Comparison of ENCODE assay signal across 8 cellular contexts in the genomic region with DNA sequence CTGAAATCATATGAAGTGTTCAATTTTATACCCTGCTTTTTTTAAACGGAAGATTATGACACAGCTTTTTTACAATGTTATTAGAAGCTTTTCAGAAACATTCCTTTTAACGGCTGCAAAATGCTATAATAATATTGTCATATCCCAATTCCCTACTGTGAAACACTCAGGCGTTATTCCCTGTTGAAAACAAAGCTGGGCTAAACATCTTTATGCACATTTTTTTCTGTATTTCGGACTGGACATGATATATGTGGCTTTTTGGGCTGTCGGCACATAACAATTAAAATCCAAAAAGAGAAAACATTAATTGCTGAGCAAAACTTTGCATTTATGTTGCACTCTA. TPM values are rescaled to one million over a fixed set of nuclear protein-coding genes. Genes with fewer than 3 reads are reported as not detected.
DNase-seq lines count a peak whose midpoint lies in the region; ATAC-seq and TF ChIP-seq lines count a peak whose summit lies in the region.

No MANE protein-coding gene starts in this region.

- H3K4me1 ChIP-seq in BLaER1 treated with 17β-estradiol and CSF1 and Interleukin-3, amounts not matched to agents 10 nM and 100 nM = peaks cover 19 to 99% (median 60%) of the 10 kb centered on the region in 10 experiments
- H3K4me1 ChIP-seq in BE2C = no peaks in the 10 kb centered on the region; the same call in 1 of the 2 replicates

- H3K4me3 Mint-ChIP-seq in activated T-helper 17 cell treated with anti-CD3 and anti-CD28 coated beads, Interleukin-2, amount 50 U/mL, for 72 hours = peak overlapping the region; percentile 40
- no peak overlapping the region for H3K4me3 Mint-ChIP-seq in activated naive CD8-positive, alpha-beta T cell treated with anti-CD3 and anti-CD28 coated beads, Interleukin-2, amount 50 U/mL, for 24 hours

- H4K20me1 ChIP-seq in BLaER1 treated with 17β-estradiol and CSF1 and Interleukin-3, amounts not matched to agents 10 nM and 100 nM = no peaks in the 10 kb centered on the region

- peak overlapping the region; percentile 52 for H3K27ac Mint-ChIP-seq in activated T-helper 17 cell treated with anti-CD3 and anti-CD28 coated beads, Interleukin-2, amount 50 U/mL, for 72 hours
- H3K27ac Mint-ChIP-seq in activated naive CD8-positive, alpha-beta T cell treated with anti-CD3 and anti-CD28 coated beads, Interleukin-2, amount 50 U/mL, for 24 hours = no peak overlapping the region

- H3K4me3 ChIP-seq in BLaER1 treated with 17β-estradiol and CSF1 and Interleukin-3, amounts not matched to agents 10 nM and 100 nM = no peak overlapping the region
- peak overlapping the region; percentile 15 to 38 for H3K4me3 ChIP-seq in foreskin fibroblast (ENCODE audit: low read depth in 1 of 2, low read length in 2 of 2)
- H3K4me3 ChIP-seq in skeletal muscle cell (ENCODE audit: low read depth, low read length) = peak overlapping the region; percentile 11
- no peak overlapping the region for H3K4me3 ChIP-seq in BE2C (ENCODE audit: low read depth, low read length)

- no peaks in the 10 kb centered on the region for H3K27me3 ChIP-seq in BLaER1 treated with 17β-estradiol and CSF1 and Interleukin-3, amounts not matched to agents 10 nM and 100 nM
- H3K27me3 ChIP-seq in BE2C = no peaks in the 10 kb centered on the region

- no peaks in the 10 kb centered on the region; a peak in 2 of 22 replicates for H3K36me3 ChIP-seq in BLaER1 treated with 17β-estradiol and CSF1 and Interleukin-3, amounts not matched to agents 10 nM and 100 nM
- H3K36me3 ChIP-seq in BE2C = no peaks in the 10 kb centered on the region

- peak overlapping the region in 8 of 11 experiments; percentile 17 to 91 (median 80); a peak in 12 of 22 replicates for H3K4me2 ChIP-seq in BLaER1 treated with 17β-estradiol and CSF1 and Interleukin-3, amounts not matched to agents 10 nM and 100 nM

- no peak for ATAC-seq in activated T-helper 17 cell treated with anti-CD3 and anti-CD28 coated beads, Interleukin-2, amount 50 U/mL, for 72 hours (replicated peaks)
- no peak for ATAC-seq in activated naive CD8-positive, alpha-beta T cell treated with anti-CD3 and anti-CD28 coated beads, Interleukin-2, amount 50 U/mL, for 24 hours

- H3K36me3 Mint-ChIP-seq in activated T-helper 17 cell treated with anti-CD3 and anti-CD28 coated beads, Interleukin-2, amount 50 U/mL, for 72 hours (ENCODE audit: low read depth) = no peaks in the 10 kb centered on the region
- H3K36me3 Mint-ChIP-seq in activated naive CD8-positive, alpha-beta T cell treated with anti-CD3 and anti-CD28 coated beads, Interleukin-2, amount 50 U/mL, for 24 hours (ENCODE audit: low read depth) = no peaks in the 10 kb centered on the region

- H3K9me3 Mint-ChIP-seq in activated T-helper 17 cell treated with anti-CD3 and anti-CD28 coated beads, Interleukin-2, amount 50 U/mL, for 72 hours = peaks cover 4% of the 10 kb centered on the region
- no peaks in the 10 kb centered on the region for H3K9me3 Mint-ChIP-seq in activated naive CD8-positive, alpha-beta T cell treated with anti-CD3 and anti-CD28 coated beads, Interleukin-2, amount 50 U/mL, for 24 hours

- peak overlapping the region in 6 of 11 experiments; percentile 11 to 81 (median 66); a peak in 10 of 22 replicates for H3K9ac ChIP-seq in BLaER1 treated with 17β-estradiol and CSF1 and Interleukin-3, amounts not matched to agents 10 nM and 100 nM

- H3K4me1 Mint-ChIP-seq in activated T-helper 17 cell treated with anti-CD3 and anti-CD28 coated beads, Interleukin-2, amount 50 U/mL, for 72 hours = peaks cover 21% of the 10 kb centered on the region
- peaks cover 8% of the 10 kb centered on the region for H3K4me1 Mint-ChIP-seq in activated naive CD8-positive, alpha-beta T cell treated with anti-CD3 and anti-CD28 coated beads, Interleukin-2, amount 50 U/mL, for 24 hours

- H3K27me3 Mint-ChIP-seq in activated T-helper 17 cell treated with anti-CD3 and anti-CD28 coated beads, Interleukin-2, amount 50 U/mL, for 72 hours = no peaks in the 10 kb centered on the region
- no peaks in the 10 kb centered on the region for H3K27me3 Mint-ChIP-seq in activated naive CD8-positive, alpha-beta T cell treated with anti-CD3 and anti-CD28 coated beads, Interleukin-2, amount 50 U/mL, for 24 hours

- TF ChIP-seq CTCF in foreskin fibroblast (IDR thresholded peaks at IDR 0.05; ENCODE audit: low read depth, low read length) (no peak), BE2C (IDR thresholded peaks at IDR 0.05; ENCODE audit: low read depth, low read length) (no peak)

- peak overlapping the region in 9 of 11 experiments; percentile 9 to 92 (median 68); a peak in 18 of 22 replicates for H3K27ac ChIP-seq in BLaER1 treated with 17β-estradiol and CSF1 and Interleukin-3, amounts not matched to agents 10 nM and 100 nM

- H3K9me3 ChIP-seq in BLaER1 treated with 17β-estradiol and CSF1 and Interleukin-3, amounts not matched to agents 10 nM and 100 nM (replicated peaks in 1 of 11) = no peaks in the 10 kb centered on the region
- no peaks in the 10 kb centered on the region for H3K9me3 ChIP-seq in BE2C

- DNase-seq in foreskin fibroblast (no peak), skeletal muscle cell (ENCODE audit: low read depth) (no peak), BE2C (no peak), Ammon's horn (ENCODE audit: low spot score) (no peak), dedifferentiated amniotic fluid mesenchymal stem cell (ENCODE audit: extremely low spot score) (no peak)
- no peak for DNase-seq in activated naive CD8-positive, alpha-beta T cell treated with anti-CD3 and anti-CD28 coated beads, Interleukin-2, amount 50 U/mL, for 24 hours

RNA-seq across cellular contexts. Expression of a gene that starts 12.0 kb away (rescaled TPM):
- total RNA-seq in activated T-helper 17 cell treated with anti-CD3 and anti-CD28 coated beads, Interleukin-2, amount 50 U/mL, for 72 hours = 10 to 100 TPM; 13.2 to 43.0 TPM
- 42.7 TPM for polyA plus RNA-seq in BE2C (2012; ENCODE audit: insufficient read depth, insufficient read length, low read depth)

Comparison
In these comparisons a context has a peak if more than half of its experiments do, and no peak if none do; other contexts are left out.
1. H3K4me3 ChIP-seq: peak in foreskin fibroblast (2 of 2) and skeletal muscle cell (single experiment); none in BLaER1 treated with 17β-estradiol and CSF1 and Interleukin-3, amounts not matched to agents 10 nM and 100 nM (0 of 10) and BE2C (single experiment).